8 cellular contexts compared by ENCODE assay signal in genomic region chr17:49567871-49568694, GRCh38. TPM values are rescaled to one million over a fixed set of nuclear protein-coding genes. Genes with fewer than 3 reads are reported as not detected.
DNase-seq lines count a peak whose midpoint lies in the region; ATAC-seq, FAIRE-seq and TF ChIP-seq lines count a peak whose summit lies in the region.

No MANE protein-coding gene starts in this region.

- ATAC-seq in GM21825 (IDR thresholded peaks at IDR 0.05; ENCODE audit: unreplicated experiment) (peak; percentile 43), WTC11 (peak; percentile 63), GM18519 (IDR thresholded peaks at IDR 0.05; ENCODE audit: low FRiP score, unreplicated experiment) (no peak)

- H3K27ac ChIP-seq in BLaER1 (no peak overlapping the region), spleen (peak overlapping the region in 6 of 8 donors; percentile 36 to 68 (median 52))

- DNase-seq in NCI-H2107 (lab: John Stamatoyannopoulos, UW), result peak; percentile 59
- peak; percentile 92 for DNase-seq in WTC11 (ENCODE audit: low spot score)
- peak; percentile 44 for DNase-seq in bronchial epithelial cell (ENCODE audit: low read depth)
- DNase-seq in islet precursor cell, result peak; percentile 95
- DNase-seq in spleen, result peak; percentile 96

- CTCF ChIA-PET in WTC11 (lab: Charles Lee), result interaction anchor here (0.5 to 6.3 kb wide), 29 partner anchors 8 to 428 kb away, joined by 3 to 99 read pairs (median 5); partner anchors contain the start of genes FAM117A, NXPH3, PHB1 and SLC35B1

- H4K20me1 ChIP-seq in BLaER1, result no peaks in the 10 kb centered on the region

- no peaks in the 10 kb centered on the region for H3K9me3 Mint-ChIP-seq in WTC11

- peaks cover 47% of the 10 kb centered on the region for H3K4me1 ChIP-seq in BLaER1
- peaks cover 3 to 45% (median 19%) of the 10 kb centered on the region in 6 donors for H3K4me1 ChIP-seq in spleen

- H3K27ac Mint-ChIP-seq in WTC11, result peak overlapping the region; percentile 32; the same call in 1 of the 2 replicates

- no peaks in the 10 kb centered on the region for H3K36me3 Mint-ChIP-seq in WTC11

- H3K27me3 ChIP-seq in BLaER1 (peaks cover 22% of the 10 kb centered on the region), bronchial epithelial cell (ENCODE audit: control insufficient read depth, insufficient read depth, low read length) (no peaks in the 10 kb centered on the region), spleen (replicated peaks in 1 of 7) (peaks cover 0 to 69% (median 0%) of the 10 kb centered on the region in 7 donors)

- H3K4me2 ChIP-seq in BLaER1, result peak overlapping the region; percentile 80

- H3K36me3 ChIP-seq in BLaER1, result no peaks in the 10 kb centered on the region
- no peaks in the 10 kb centered on the region for H3K36me3 ChIP-seq in bronchial epithelial cell (ENCODE audit: control insufficient read depth, insufficient read depth, low read length)
- H3K36me3 ChIP-seq in spleen, result no peaks in the 10 kb centered on the region

- TF ChIP-seq POLR2A in spleen (IDR thresholded peaks at IDR 0.05), result no peak

- POLR2A ChIA-PET in WTC11 (lab: Charles Lee), result interaction anchor here (0.6 to 1.0 kb wide), 2 partner anchors 140 to 220 kb away, joined by 3 to 4 read pairs; partner anchors contain the start of genes KAT7 and SLC35B1

- H3K9me3 ChIP-seq in BLaER1 (no peaks in the 10 kb centered on the region), spleen (no peaks in the 10 kb centered on the region)

- H3K4me3 Mint-ChIP-seq in WTC11, result peak overlapping the region; percentile 69

- 11 to 21% (median 15%) methylated on average over 29 to 42 of the region's 42 CpGs for WGBS in spleen, 5 donors

- intact Hi-C loops in spleen (cut with DNase I; ENCODE audit: low total_unique reads), result loop anchor here (5.0 kb wide), 2 partner anchors 219 to 429 kb away; partner anchors contain the start of genes DLX3 and KAT7

- peak; percentile 97 for TF ChIP-seq CTCF in WTC11 (IDR thresholded peaks at IDR 0.05)
- peak; percentile 87 for TF ChIP-seq CTCF in bronchial epithelial cell (IDR thresholded peaks at IDR 0.05; ENCODE audit: insufficient read depth, low read length, severe bottlenecking)
- peak; percentile 90 to 99 (median 96) for TF ChIP-seq CTCF in spleen (IDR thresholded peaks at IDR 0.05 in 8 of 11, conservative IDR thresholded peaks at IDR 0.05 in 3 of 11)

- peak overlapping the region; percentile 60 for H3K4me3 ChIP-seq in BLaER1
- peak overlapping the region; percentile 30 for H3K4me3 ChIP-seq in bronchial epithelial cell (ENCODE audit: low read depth, low read length)
- H3K4me3 ChIP-seq in spleen, result peak overlapping the region; percentile 16 to 65 (median 33)

- FAIRE-seq in bronchial epithelial cell (lab: Jason Lieb, UNC), result peak; percentile 28

- no peak overlapping the region for H3K9ac ChIP-seq in BLaER1

- peaks cover 29% of the 10 kb centered on the region for H3K4me1 Mint-ChIP-seq in WTC11

- H3K27me3 Mint-ChIP-seq in WTC11 (ENCODE audit: low read depth), result peaks cover 14% of the 10 kb centered on the region

TF ChIP-seq in WTC11, 78 proteins besides CTCF, POLR2A, EP300 and RAD21:
- peak; percentile 36; the same call in 1 of the 2 replicates for TF ChIP-seq GABPB1 (CRISPR knock-in tag; IDR thresholded peaks at IDR 0.05)
- TF ChIP-seq HMGXB4 (CRISPR knock-in tag; IDR thresholded peaks at IDR 0.05), result peak; percentile 82
- 0 out of 2 replicates have a peak, but pooled peaks have one; percentile 43 for TF ChIP-seq TEAD1 (CRISPR knock-in tag; IDR thresholded peaks at IDR 0.05)
- no peak for TF ChIP-seq ESRRA (CRISPR knock-in tag; IDR thresholded peaks at IDR 0.05; ENCODE audit: borderline replicate concordance)
- TF ChIP-seq ZNF232 (CRISPR knock-in tag; IDR thresholded peaks at IDR 0.05), result no peak
- TF ChIP-seq CREM (CRISPR knock-in tag; IDR thresholded peaks at IDR 0.05), result 0 out of 2 replicates have a peak, but pooled peaks have one; percentile 39
- TF ChIP-seq ZNF138 (CRISPR knock-in tag; conservative IDR thresholded peaks at IDR 0.05), result no peak
- peak; percentile 25; the same call in 1 of the 2 replicates for TF ChIP-seq SP1 (CRISPR knock-in tag; conservative IDR thresholded peaks at IDR 0.05)
- TF ChIP-seq ZNF423 (CRISPR knock-in tag; IDR thresholded peaks at IDR 0.05), result peak; percentile 97
- peak; percentile 52; the same call in 1 of the 2 replicates for TF ChIP-seq ARID4B (CRISPR knock-in tag; IDR thresholded peaks at IDR 0.05; ENCODE audit: borderline replicate concordance)
- TF ChIP-seq ATF1 (CRISPR knock-in tag; IDR thresholded peaks at IDR 0.05), result no peak
- no peak for TF ChIP-seq NR3C1 (CRISPR knock-in tag; conservative IDR thresholded peaks at IDR 0.05; ENCODE audit: low read depth)
- TF ChIP-seq MAX (CRISPR knock-in tag; IDR thresholded peaks at IDR 0.05), result peak; percentile 55; the same call in 1 of the 2 replicates

RNA-seq across cellular contexts. Expression of gene NXPH3, which starts 7.6 kb away (rescaled TPM):
- total RNA-seq in WTC11 (2021) (2.3 to 3.4 TPM (median 2.4 TPM) in 3 replicates), bronchial epithelial cell (not detected in 2 replicates), spleen (1 to 10 TPM in 5 of 7 donors, under 1 TPM in 2; 0.37 to 3.3 (median 2.0) TPM)
- polyA plus RNA-seq in spleen, result under 1 TPM; 0.37 to 0.48 (median 0.38) TPM

Comparison
In these comparisons a context has a peak if more than half of its experiments do, and no peak if none do; other contexts are left out.
1. DNase-seq: peak in every context shown above with its lines; median percentile 96 in spleen; 95 in islet precursor cell; 92 in WTC11; 59 in NCI-H2107; 44 in bronchial epithelial cell.